Comparison of ENCODE assay signal across 28 cellular contexts in genomic region chr10:104388830-104389229, GRCh38.
"Had no signal": no experiment of that assay in that cellular context is flagged by ENCODE, and none has a peak within 500 bp of the region (broad histone marks: within the 10 kb centered on the region; RNA-seq: fewer than 3 reads in every experiment).

No MANE protein-coding gene starts in this region.

- DNase-seq: activated CD4-positive, alpha-beta memory T cell treated with anti-CD3 and anti-CD28 coated beads, Interleukin-2, amount 10 ng/mL, durations not matched to agents 7 days and 5 days; activated CD4-positive, alpha-beta T cell treated with anti-CD3 and anti-CD28 coated beads for 36 hours; activated CD4-positive, alpha-beta T cell treated with anti-CD3 and anti-CD28 coated beads, Interleukin-2, amount 10 ng/mL, durations not matched to agents 7 days and 5 days; activated CD4-positive, alpha-beta T cell treated with anti-CD3 and anti-CD28 coated beads, Interleukin-2, amount 50 U/mL, for 4 hours; activated CD4-positive, CD25-positive, alpha-beta regulatory T cell; activated CD4-positive, CD25-positive, alpha-beta regulatory T cell treated with anti-CD3 and anti-CD28 coated beads, Interleukin-2, amount 50 U/mL, for 72 hours; activated CD8-positive, alpha-beta memory T cell treated with anti-CD3 and anti-CD28 coated beads, Interleukin-2, amount 50 U/mL, for 48 hours; activated gamma-delta T cell; activated naive CD4-positive, alpha-beta T cell; activated naive CD4-positive, alpha-beta T cell treated with anti-CD3 and anti-CD28 coated beads, Interleukin-2, amount 10 ng/mL, durations not matched to agents 7 days and 5 days; activated T-cell treated with anti-CD3 and anti-CD28 coated beads for 4 hours; activated T-cell treated with anti-CD3 and anti-CD28 coated beads, Interleukin-2, amount 50 U/mL, for 24 hours; activated T-cell treated with anti-CD3 and anti-CD28 coated beads, Interleukin-2, amount 50 U/mL, for 72 hours; amniotic stem cell; anterior cingulate cortex; brain microvascular endothelial cell; dorsolateral prefrontal cortex; effector memory CD4-positive, alpha-beta T cell; endodermal cell; foreskin fibroblast; head of caudate nucleus; T-helper 1 cell; T-helper 2 cell had no signal

- H3K4me1 Mint-ChIP-seq: activated naive CD4-positive, alpha-beta T cell treated with anti-CD3 and anti-CD28 coated beads, Interleukin-2, amount 10 ng/mL, durations not matched to agents 7 days and 5 days had no signal

- H3K27me3 ChIP-seq: brain microvascular endothelial cell had no signal

- H3K27ac ChIP-seq: brain microvascular endothelial cell, coronary artery, dorsolateral prefrontal cortex had no signal

- H3K4me3 ChIP-seq: coronary artery, dorsolateral prefrontal cortex had no signal

- ATAC-seq: activated CD4-positive, alpha-beta T cell treated with anti-CD3 and anti-CD28 coated beads for 36 hours; activated T-cell treated with anti-CD3 and anti-CD28 coated beads, Interleukin-2, amount 50 U/mL, for 72 hours; esophagus mucosa had no signal

- H3K36me3 ChIP-seq: brain microvascular endothelial cell had no signal

- H3K4me3 Mint-ChIP-seq: activated CD4-positive, alpha-beta memory T cell treated with anti-CD3 and anti-CD28 coated beads, Interleukin-2, amount 10 ng/mL, durations not matched to agents 7 days and 5 days; activated CD4-positive, alpha-beta T cell treated with anti-CD3 and anti-CD28 coated beads for 36 hours; activated CD4-positive, alpha-beta T cell treated with anti-CD3 and anti-CD28 coated beads, Interleukin-2, amount 10 ng/mL, durations not matched to agents 7 days and 5 days; activated naive CD4-positive, alpha-beta T cell treated with anti-CD3 and anti-CD28 coated beads, Interleukin-2, amount 10 ng/mL, durations not matched to agents 7 days and 5 days; activated naive CD8-positive, alpha-beta T cell; activated T-cell treated with anti-CD3 and anti-CD28 coated beads, Interleukin-2, amount 50 U/mL, for 24 hours; activated T-cell treated with anti-CD3 and anti-CD28 coated beads, Interleukin-2, amount 50 U/mL, for 72 hours; central memory CD8-positive, alpha-beta T cell; dendritic cell treated with granulocyte-macrophage colony-stimulating factor and Interleukin-4, amounts not matched to agents 40 ng/mL and 50 ng/mL, for 4 days; endodermal cell had no signal

- H3K36me3 Mint-ChIP-seq: activated naive CD4-positive, alpha-beta T cell treated with anti-CD3 and anti-CD28 coated beads, Interleukin-2, amount 10 ng/mL, durations not matched to agents 7 days and 5 days had no signal

- H3K27ac Mint-ChIP-seq: activated CD4-positive, alpha-beta memory T cell treated with anti-CD3 and anti-CD28 coated beads, Interleukin-2, amount 10 ng/mL, durations not matched to agents 7 days and 5 days; activated CD4-positive, alpha-beta T cell treated with anti-CD3 and anti-CD28 coated beads for 36 hours; activated CD4-positive, alpha-beta T cell treated with anti-CD3 and anti-CD28 coated beads, Interleukin-2, amount 10 ng/mL, durations not matched to agents 7 days and 5 days; activated naive CD4-positive, alpha-beta T cell treated with anti-CD3 and anti-CD28 coated beads, Interleukin-2, amount 10 ng/mL, durations not matched to agents 7 days and 5 days; activated naive CD8-positive, alpha-beta T cell; activated T-cell treated with anti-CD3 and anti-CD28 coated beads, Interleukin-2, amount 50 U/mL, for 24 hours; activated T-cell treated with anti-CD3 and anti-CD28 coated beads, Interleukin-2, amount 50 U/mL, for 72 hours; dendritic cell treated with granulocyte-macrophage colony-stimulating factor and Interleukin-4, amounts not matched to agents 40 ng/mL and 50 ng/mL, for 4 days; endodermal cell had no signal
